Comparison of ENCODE assay signal across 27 cellular contexts in the genomic region with DNA sequence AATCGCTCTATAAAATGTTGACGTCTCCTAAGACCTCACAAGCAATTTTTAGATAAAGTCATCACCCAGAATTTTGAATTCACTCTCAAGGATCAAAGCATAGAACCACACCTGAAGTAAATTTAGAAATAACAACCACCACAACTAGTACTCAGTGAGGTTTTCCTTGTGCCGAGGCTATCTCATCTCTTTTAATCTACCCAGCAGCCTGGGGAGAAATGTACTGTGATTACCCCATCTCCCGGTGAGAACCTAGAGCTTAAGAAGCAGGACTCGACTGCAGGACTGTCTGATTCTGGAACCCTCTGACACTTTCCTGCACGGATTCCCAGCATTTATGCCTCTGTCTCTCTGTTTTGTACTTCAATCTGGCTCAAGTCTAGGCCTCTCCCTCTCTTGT.
"Had no signal": no experiment of that assay in that cellular context is flagged by ENCODE, and none has a peak within 500 bp of the region (broad histone marks: within the 10 kb centered on the region; RNA-seq: fewer than 3 reads in every experiment).

No MANE protein-coding gene starts in this region.

- H3K9me3 Mint-ChIP-seq: natural killer cell treated with Interleukin-12 subunit alpha and Interleukin-12 subunit beta and Interleukin-15 and Interleukin-18, amount 100 ng/mL, for 72 hours had no signal

- H3K27ac Mint-ChIP-seq: dendritic cell treated with granulocyte-macrophage colony-stimulating factor and Interleukin-4, amounts not matched to agents 40 ng/mL and 50 ng/mL, for 4 days; endodermal cell; natural killer cell treated with Interleukin-12 subunit alpha and Interleukin-12 subunit beta and Interleukin-15 and Interleukin-18, amount 100 ng/mL, for 72 hours; progenitor cell of endocrine pancreas; stimulated activated naive CD8-positive, alpha-beta T cell treated with anti-CD3 and anti-CD28 coated beads, Interleukin-15, amount 100 ng/mL, for 72 hours had no signal

- H3K36me3 ChIP-seq: colonic mucosa, heart right ventricle, lower lobe of right lung, neutrophil, right lobe of liver, suprapubic skin, transverse colon, vagina had no signal

- H3K9ac ChIP-seq: parathyroid adenoma had no signal

- H3K9me3 ChIP-seq: colonic mucosa, neutrophil, suprapubic skin, transverse colon, vagina had no signal

- H3K27me3 ChIP-seq: colonic mucosa, heart right ventricle, neutrophil, right lobe of liver, suprapubic skin, transverse colon, vagina had no signal

- ATAC-seq: esophagus mucosa; heart right ventricle; left ventricle myocardium superior; lower lobe of right lung; natural killer cell treated with Interleukin-12 subunit alpha and Interleukin-12 subunit beta and Interleukin-15 and Interleukin-18, amount 100 ng/mL, for 72 hours; right lobe of liver; stimulated activated naive CD8-positive, alpha-beta T cell treated with anti-CD3 and anti-CD28 coated beads, Interleukin-15, amount 100 ng/mL, for 72 hours had no signal

- H3K4me1 Mint-ChIP-seq: endodermal cell; stimulated activated naive CD8-positive, alpha-beta T cell treated with anti-CD3 and anti-CD28 coated beads, Interleukin-15, amount 100 ng/mL, for 72 hours had no signal

- H3K36me3 Mint-ChIP-seq: natural killer cell treated with Interleukin-12 subunit alpha and Interleukin-12 subunit beta and Interleukin-15 and Interleukin-18, amount 100 ng/mL, for 72 hours had no signal

- H3K79me2 ChIP-seq: parathyroid adenoma had no signal

- H2AFZ ChIP-seq: parathyroid adenoma had no signal

- H3K27ac ChIP-seq: colonic mucosa, epithelial cell of prostate, heart right ventricle, lower lobe of right lung, neutrophil, parathyroid adenoma, right lobe of liver, suprapubic skin, transverse colon, vagina had no signal

- H3K27me3 Mint-ChIP-seq: dendritic cell treated with granulocyte-macrophage colony-stimulating factor and Interleukin-4, amounts not matched to agents 40 ng/mL and 50 ng/mL, for 4 days had no signal

- H3K4me1 ChIP-seq: colonic mucosa, lower lobe of right lung, parathyroid adenoma, right lobe of liver, suprapubic skin, transverse colon had no signal

- H3K4me3 ChIP-seq: colonic mucosa, heart right ventricle, lower lobe of right lung, right lobe of liver, suprapubic skin, transverse colon, vagina had no signal

- FAIRE-seq: keratinocyte, small intestine had no signal

- H3K4me3 Mint-ChIP-seq: dendritic cell treated with granulocyte-macrophage colony-stimulating factor and Interleukin-4, amounts not matched to agents 40 ng/mL and 50 ng/mL, for 4 days; endodermal cell; natural killer cell treated with Interleukin-12 subunit alpha and Interleukin-12 subunit beta and Interleukin-15 and Interleukin-18, amount 100 ng/mL, for 72 hours; neural crest cell; stimulated activated naive CD8-positive, alpha-beta T cell treated with anti-CD3 and anti-CD28 coated beads, Interleukin-15, amount 100 ng/mL, for 72 hours had no signal

- DNase-seq: colonic mucosa; effector CD8-positive, alpha-beta T cell; endodermal cell; foreskin fibroblast; glutamatergic neuron; heart right ventricle; left ventricle myocardium superior; lower lobe of right lung; right lobe of liver; small intestine; stimulated activated CD4-positive, alpha-beta T cell treated with anti-CD3 and anti-CD28 coated beads, Interleukin-12 subunit alpha, Interleukin-12 subunit beta, amount 100 ng/mL, for 4 hours; stimulated activated CD4-positive, alpha-beta T cell treated with anti-CD3 and anti-CD28 coated beads, Interleukin-1b, Interleukin-23, amount 100 ng/mL, for 48 hours; stimulated activated CD4-positive, alpha-beta T cell treated with anti-CD3 and anti-CD28 coated beads, Interleukin-4, amount 100 ng/mL, for 1 hour; stimulated activated CD8-positive, alpha-beta memory T cell treated with anti-CD3 and anti-CD28 coated beads, Interleukin-4, amount 100 ng/mL, for 48 hours; stimulated activated naive CD8-positive, alpha-beta T cell treated with anti-CD3 and anti-CD28 coated beads, Interleukin-15, amount 100 ng/mL, for 72 hours; transverse colon had no signal
